1 cellular context compared by ENCODE assay signal in the genomic region with DNA sequence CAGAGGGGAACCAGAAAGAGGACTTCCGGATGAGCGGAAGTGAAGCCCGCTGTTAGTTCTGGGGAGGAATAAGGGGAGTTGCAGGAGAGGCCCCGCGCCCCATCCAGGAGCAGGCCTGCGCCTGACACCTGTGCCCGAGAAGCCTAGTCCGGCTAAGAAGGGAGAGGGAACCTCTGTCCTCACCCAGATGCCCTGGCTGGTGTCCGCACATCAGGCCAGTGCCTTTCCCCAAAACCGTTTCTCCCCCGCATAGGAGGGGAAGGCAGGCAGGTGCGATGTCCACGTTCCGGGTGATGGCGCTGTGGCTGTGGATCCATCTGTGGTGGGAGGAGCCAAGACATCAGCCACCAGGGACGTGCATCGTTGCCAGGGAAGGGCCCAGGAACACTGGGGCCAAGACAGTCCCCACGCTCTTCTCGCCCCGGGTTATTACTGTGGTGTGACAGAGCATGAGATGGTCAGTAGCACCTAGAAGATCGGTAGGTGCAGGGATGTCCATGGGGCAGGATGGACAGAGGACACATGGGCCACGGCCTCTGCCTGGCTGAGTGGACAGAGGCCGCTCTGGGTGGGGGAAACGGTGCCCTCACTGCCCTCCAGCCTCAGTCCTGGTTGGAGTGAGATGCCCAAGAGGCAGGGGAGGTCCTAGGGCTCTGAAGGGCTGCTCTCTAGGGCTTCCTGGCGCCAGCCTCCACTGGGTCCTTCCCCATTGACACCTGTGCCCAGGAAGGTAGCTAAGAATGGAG.
TF ChIP-seq lines count a peak whose summit lies in the region.

No MANE protein-coding gene starts in this region.

TF ChIP-seq in GM12878, 131 proteins besides CTCF, POLR2A, EP300 and RAD21:
- TF ChIP-seq MTA3 (IDR thresholded peaks at IDR 0.05; ENCODE audit: borderline replicate concordance, low read length) (0 out of 2 replicates have a peak, but pooled peaks have one; percentile 26), POLR2AphosphoS5 (IDR thresholded peaks at IDR 0.05; ENCODE audit: low read length) (peak; percentile 14; the same call in 1 of the 2 replicates), NFIC (IDR thresholded peaks at IDR 0.05; ENCODE audit: low read depth, low read length) (no peak)
